Comparison of ENCODE assay signal across 1 cellular context in the genomic region with DNA sequence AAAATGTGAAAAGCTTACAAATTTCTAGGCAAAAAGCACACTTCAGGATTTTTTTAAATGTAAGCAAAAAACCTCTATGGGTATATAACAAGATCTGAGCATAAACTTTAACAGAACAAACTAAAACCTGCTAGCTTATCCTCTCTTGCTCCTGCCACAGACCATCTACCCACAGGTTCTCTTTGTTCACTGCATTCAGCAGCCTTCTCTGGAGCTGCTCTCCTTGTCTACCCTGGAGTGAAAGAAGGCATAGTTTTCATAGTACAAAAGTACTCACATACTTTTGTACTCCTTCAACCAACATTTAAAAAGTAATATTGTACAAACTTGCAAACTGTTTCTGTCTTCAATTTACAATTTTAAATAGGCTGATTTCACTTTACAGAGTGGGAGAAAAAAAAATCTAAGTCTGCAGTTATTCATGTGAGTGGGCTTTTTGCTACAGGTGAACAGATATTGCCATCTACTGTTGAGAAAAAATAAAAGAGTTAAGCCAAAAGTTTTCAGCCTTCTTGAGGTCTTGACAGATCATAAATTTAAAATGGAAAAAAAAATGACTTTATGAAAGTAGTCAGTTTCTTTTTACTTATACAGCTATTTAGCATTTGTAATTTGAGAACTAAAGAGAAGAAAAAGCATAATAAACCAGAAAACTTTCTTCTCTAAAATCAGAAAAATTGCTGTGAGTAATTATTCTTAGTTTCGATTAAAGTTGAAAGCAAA.
TF ChIP-seq lines count a peak whose summit lies in the region.

No MANE protein-coding gene starts in this region.

TF ChIP-seq in SK-N-SH treated with all-trans-retinoic acid at 6 μM for 48 hours, 23 proteins besides CTCF, POLR2A, EP300 and RAD21 (continued from another document):
- TF ChIP-seq, protein P1, sequence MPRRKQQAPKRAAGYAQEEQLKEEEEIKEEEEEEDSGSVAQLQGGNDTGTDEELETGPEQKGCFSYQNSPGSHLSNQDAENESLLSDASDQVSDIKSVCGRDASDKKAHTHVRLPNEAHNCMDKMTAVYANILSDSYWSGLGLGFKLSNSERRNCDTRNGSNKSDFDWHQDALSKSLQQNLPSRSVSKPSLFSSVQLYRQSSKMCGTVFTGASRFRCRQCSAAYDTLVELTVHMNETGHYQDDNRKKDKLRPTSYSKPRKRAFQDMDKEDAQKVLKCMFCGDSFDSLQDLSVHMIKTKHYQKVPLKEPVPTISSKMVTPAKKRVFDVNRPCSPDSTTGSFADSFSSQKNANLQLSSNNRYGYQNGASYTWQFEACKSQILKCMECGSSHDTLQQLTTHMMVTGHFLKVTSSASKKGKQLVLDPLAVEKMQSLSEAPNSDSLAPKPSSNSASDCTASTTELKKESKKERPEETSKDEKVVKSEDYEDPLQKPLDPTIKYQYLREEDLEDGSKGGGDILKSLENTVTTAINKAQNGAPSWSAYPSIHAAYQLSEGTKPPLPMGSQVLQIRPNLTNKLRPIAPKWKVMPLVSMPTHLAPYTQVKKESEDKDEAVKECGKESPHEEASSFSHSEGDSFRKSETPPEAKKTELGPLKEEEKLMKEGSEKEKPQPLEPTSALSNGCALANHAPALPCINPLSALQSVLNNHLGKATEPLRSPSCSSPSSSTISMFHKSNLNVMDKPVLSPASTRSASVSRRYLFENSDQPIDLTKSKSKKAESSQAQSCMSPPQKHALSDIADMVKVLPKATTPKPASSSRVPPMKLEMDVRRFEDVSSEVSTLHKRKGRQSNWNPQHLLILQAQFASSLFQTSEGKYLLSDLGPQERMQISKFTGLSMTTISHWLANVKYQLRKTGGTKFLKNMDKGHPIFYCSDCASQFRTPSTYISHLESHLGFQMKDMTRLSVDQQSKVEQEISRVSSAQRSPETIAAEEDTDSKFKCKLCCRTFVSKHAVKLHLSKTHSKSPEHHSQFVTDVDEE (CRISPR knock-in tag; IDR thresholded peaks at IDR 0.05), result no peak
- TF ChIP-seq ARNTL (CRISPR knock-in tag; IDR thresholded peaks at IDR 0.05; ENCODE audit: borderline replicate concordance, low read depth) (no peak), ZNF8 (CRISPR knock-in tag; IDR thresholded peaks at IDR 0.05) (no peak)
- TF ChIP-seq, protein P2, sequence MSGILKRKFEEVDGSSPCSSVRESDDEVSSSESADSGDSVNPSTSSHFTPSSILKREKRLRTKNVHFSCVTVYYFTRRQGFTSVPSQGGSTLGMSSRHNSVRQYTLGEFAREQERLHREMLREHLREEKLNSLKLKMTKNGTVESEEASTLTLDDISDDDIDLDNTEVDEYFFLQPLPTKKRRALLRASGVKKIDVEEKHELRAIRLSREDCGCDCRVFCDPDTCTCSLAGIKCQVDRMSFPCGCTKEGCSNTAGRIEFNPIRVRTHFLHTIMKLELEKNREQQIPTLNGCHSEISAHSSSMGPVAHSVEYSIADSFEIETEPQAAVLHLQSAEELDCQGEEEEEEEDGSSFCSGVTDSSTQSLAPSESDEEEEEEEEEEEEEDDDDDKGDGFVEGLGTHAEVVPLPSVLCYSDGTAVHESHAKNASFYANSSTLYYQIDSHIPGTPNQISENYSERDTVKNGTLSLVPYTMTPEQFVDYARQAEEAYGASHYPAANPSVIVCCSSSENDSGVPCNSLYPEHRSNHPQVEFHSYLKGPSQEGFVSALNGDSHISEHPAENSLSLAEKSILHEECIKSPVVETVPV (CRISPR knock-in tag; IDR thresholded peaks at IDR 0.05), result no peak
